Comparison of ENCODE assay signal across 8 cellular contexts in genomic region chr2:205682239-205683021, GRCh38. TPM values are rescaled to one million over a fixed set of nuclear protein-coding genes. Genes with fewer than 3 reads are reported as not detected.
DNase-seq lines count a peak whose midpoint lies in the region; ATAC-seq, FAIRE-seq and TF ChIP-seq lines count a peak whose summit lies in the region.

TSS of gene NRP2 (plus strand) at chr2:205682501. CDS start at chr2:205683291, 790 bp downstream.

- peak within 1 kb of the TSS; percentile 89 for H3K4me3 Mint-ChIP-seq in activated T-helper 1 cell treated with anti-CD3 and anti-CD28 coated beads, Interleukin-12 subunit alpha, Interleukin-12 subunit beta, Interleukin-2, Interleukin-4 antibody, amounts not matched to agents 30 ng/mL and 10 ng/mL and 1 ng/mL, durations not matched to agents 14 hours and 24 hours and 36 hours

- H3K9ac ChIP-seq in fibroblast of lung (ENCODE audit: insufficient read depth, low read length) = peak within 1 kb of the TSS; percentile 67

- no peak for TF ChIP-seq CTCF in fibroblast of lung (conservative IDR thresholded peaks at IDR 0.05 in 1 of 2, IDR thresholded peaks at IDR 0.05 in 1 of 2; ENCODE audit: low read depth in 1 of 2, low read length in 2 of 2)
- no peak for TF ChIP-seq CTCF in testis (IDR thresholded peaks at IDR 0.05)

- H4K20me1 ChIP-seq in fibroblast of lung (ENCODE audit: control insufficient read depth, extremely low read depth, insufficient read depth, low read length) = no peaks in the 10 kb centered on the region

- peak within 1 kb of the TSS; percentile 69 to 85 (median 76) for H3K4me3 ChIP-seq in fibroblast of lung (replicated peaks in 1 of 4; ENCODE audit: control extremely low read depth in 1 of 4, insufficient read depth in 1 of 4, low read depth in 3 of 4, low read length in 4 of 4)
- peak within 1 kb of the TSS; percentile 81 to 90 for H3K4me3 ChIP-seq in muscle layer of duodenum (ENCODE audit: low read depth in 1 of 2, low read length in 2 of 2)
- peak within 1 kb of the TSS; percentile 45 to 65 for H3K4me3 ChIP-seq in testis

- peaks cover 54% of the 10 kb centered on the region for H3K4me1 Mint-ChIP-seq in activated T-helper 1 cell treated with anti-CD3 and anti-CD28 coated beads, Interleukin-12 subunit alpha, Interleukin-12 subunit beta, Interleukin-2, Interleukin-4 antibody, amounts not matched to agents 30 ng/mL and 10 ng/mL and 1 ng/mL, durations not matched to agents 14 hours and 24 hours and 36 hours (ENCODE audit: low read depth)

- H3K4me1 ChIP-seq in fibroblast of lung (ENCODE audit: control insufficient read depth, extremely low read depth, insufficient read depth, low read length) (peaks cover 2% of the 10 kb centered on the region), muscle layer of duodenum (ENCODE audit: control insufficient read depth in 1 of 2, insufficient read depth in 2 of 2, low read length in 2 of 2) (peaks cover 0 to 4% of the 10 kb centered on the region in 2 donors), testis (peaks cover 8% of the 10 kb centered on the region)

- no peaks in the 10 kb centered on the region for H3K27me3 ChIP-seq in fibroblast of lung (ENCODE audit: control insufficient read depth, insufficient read depth, low read length)
- peaks cover 11% of the 10 kb centered on the region for H3K27me3 ChIP-seq in muscle layer of duodenum (ENCODE audit: low read depth, low read length)
- no peaks in the 10 kb centered on the region for H3K27me3 ChIP-seq in testis

- in situ Hi-C loops in Caki2 (cut with HindIII; ENCODE audit: low pct_unique_long_range_greater_than_20kb, low sequenced_read_pairs) = no loop called here

- H3K9me3 ChIP-seq in fibroblast of lung (ENCODE audit: control insufficient read depth, insufficient read depth, low read depth, low read length) (no peaks in the 10 kb centered on the region), muscle layer of duodenum (ENCODE audit: control insufficient read depth in 1 of 2, low read length in 2 of 2) (no peaks in the 10 kb centered on the region), testis (no peaks in the 10 kb centered on the region)

- no peaks in the 10 kb centered on the region for H3K9me3 Mint-ChIP-seq in activated T-helper 1 cell treated with anti-CD3 and anti-CD28 coated beads, Interleukin-12 subunit alpha, Interleukin-12 subunit beta, Interleukin-2, Interleukin-4 antibody, amounts not matched to agents 30 ng/mL and 10 ng/mL and 1 ng/mL, durations not matched to agents 14 hours and 24 hours and 36 hours

- H3K36me3 ChIP-seq in fibroblast of lung (ENCODE audit: control insufficient read depth, insufficient read depth, low read length) (no peaks in the 10 kb centered on the region), muscle layer of duodenum (ENCODE audit: control insufficient read depth in 1 of 2, insufficient read depth in 2 of 2, low read length in 2 of 2) (no peaks in the 10 kb centered on the region), testis (ENCODE audit: low read depth, missing control alignments) (no peaks in the 10 kb centered on the region)

- H3K79me2 ChIP-seq in fibroblast of lung (ENCODE audit: control insufficient read depth, insufficient read depth, low read length) = peaks cover 3% of the 10 kb centered on the region

- 1% methylated on average over 37 to 69 of the region's 71 CpGs for WGBS in testis, 2 donors

- intact Hi-C loops in activated T-helper 1 cell treated with anti-CD3 and anti-CD28 coated beads, Interleukin-12 subunit alpha, Interleukin-12 subunit beta, Interleukin-2, Interleukin-4 antibody, amounts not matched to agents 30 ng/mL and 10 ng/mL and 1 ng/mL, durations not matched to agents 14 hours and 24 hours and 36 hours (cut with micrococcal nuclease) = loop anchor here (1.0 to 10.0 kb wide), 10 partner anchors 18 to 1655 kb away; no protein-coding TSS in a partner anchor
- intact Hi-C loops in testis (cut with DNase I; ENCODE audit: low total_unique reads) = no loop called here

- peaks cover 57% of the 10 kb centered on the region for H3K27me3 Mint-ChIP-seq in activated T-helper 1 cell treated with anti-CD3 and anti-CD28 coated beads, Interleukin-12 subunit alpha, Interleukin-12 subunit beta, Interleukin-2, Interleukin-4 antibody, amounts not matched to agents 30 ng/mL and 10 ng/mL and 1 ng/mL, durations not matched to agents 14 hours and 24 hours and 36 hours (ENCODE audit: insufficient read depth)

- peak within 1 kb of the TSS; percentile 86 for H2AFZ ChIP-seq in fibroblast of lung (ENCODE audit: low read length)

- peaks cover 11% of the 10 kb centered on the region for H3K36me3 Mint-ChIP-seq in activated T-helper 1 cell treated with anti-CD3 and anti-CD28 coated beads, Interleukin-12 subunit alpha, Interleukin-12 subunit beta, Interleukin-2, Interleukin-4 antibody, amounts not matched to agents 30 ng/mL and 10 ng/mL and 1 ng/mL, durations not matched to agents 14 hours and 24 hours and 36 hours (ENCODE audit: low read depth)

- no peak for TF ChIP-seq POLR2A in testis (IDR thresholded peaks at IDR 0.05)

- peak; percentile 74 for ATAC-seq in GM21515 (IDR thresholded peaks at IDR 0.05; ENCODE audit: unreplicated experiment)

- H3K27ac ChIP-seq in fibroblast of lung (ENCODE audit: insufficient read depth, low read length) (peak within 1 kb of the TSS; percentile 76), muscle layer of duodenum (ENCODE audit: low read length) (peak within 1 kb of the TSS; percentile 94), testis (peak within 1 kb of the TSS; percentile 60 to 77)

- DNase-seq in Caki2 (ENCODE audit: low read depth) (peak; percentile 86), HTR-8/SVneo (ENCODE audit: insufficient read length, low spot score) (peak; percentile 53), OCI-M1 (lab: John Stamatoyannopoulos, UW) (peak; percentile 43), fibroblast of lung (ENCODE audit: low read depth in 2 of 2) (peak; percentile 88 to 91), testis (peak; percentile 83)
- DNase-seq in activated T-helper 1 cell treated with anti-CD3 and anti-CD28 coated beads, Interleukin-12 subunit alpha, Interleukin-12 subunit beta, Interleukin-2, Interleukin-4 antibody, amounts not matched to agents 30 ng/mL and 10 ng/mL and 1 ng/mL, durations not matched to agents 14 hours and 24 hours and 36 hours (ENCODE audit: low spot score) = peak; percentile 60

- FAIRE-seq in HTR-8/SVneo (lab: Jason Lieb, UNC) = no peak

- H3K27ac Mint-ChIP-seq in activated T-helper 1 cell treated with anti-CD3 and anti-CD28 coated beads, Interleukin-12 subunit alpha, Interleukin-12 subunit beta, Interleukin-2, Interleukin-4 antibody, amounts not matched to agents 30 ng/mL and 10 ng/mL and 1 ng/mL, durations not matched to agents 14 hours and 24 hours and 36 hours = peak within 1 kb of the TSS; percentile 77

- H3K4me2 ChIP-seq in fibroblast of lung (ENCODE audit: extremely low read depth, insufficient read depth, low read length) = peak within 1 kb of the TSS; percentile 93

RNA-seq across cellular contexts. Expression of gene NRP2, which starts in this region (rescaled TPM):
- total RNA-seq in Caki2 (2014; rRNA removed; shearing (Covaris generic); ENCODE audit: low replicate concordance) = 60.0 and 69.1 TPM in 2 replicates
- total RNA-seq in activated T-helper 1 cell treated with anti-CD3 and anti-CD28 coated beads, Interleukin-12 subunit alpha, Interleukin-12 subunit beta, Interleukin-2, Interleukin-4 antibody, amounts not matched to agents 30 ng/mL and 10 ng/mL and 1 ng/mL, durations not matched to agents 14 hours and 24 hours and 36 hours = 56.9 and 64.0 TPM in 2 replicates
- 22.9 and 28.7 TPM in 2 replicates for total RNA-seq in fibroblast of lung
- 16.6 and 23.9 TPM in 2 replicates for polyA plus RNA-seq in fibroblast of lung
- polyA plus RNA-seq in fibroblast of lung (2012) = 12.5 and 15.7 TPM in 2 replicates
- polyA minus RNA-seq in fibroblast of lung (ENCODE audit: low replicate concordance) = 77.2 and 77.3 TPM in 2 replicates
- 1 to 10 TPM; 6.3 TPM for total RNA-seq in testis
- polyA plus RNA-seq in testis (ENCODE audit: insufficient read depth, low read depth, low replicate concordance) = 10.6 TPM

Comparison
In these comparisons a context has a peak if more than half of its experiments do, and no peak if none do; other contexts are left out.
1. Peak in every context shown above with its lines: DNase-seq, ATAC-seq, H3K4me3 ChIP-seq and H3K27ac ChIP-seq.